ENCODE assay signal across 20 cellular contexts in the genomic region with DNA sequence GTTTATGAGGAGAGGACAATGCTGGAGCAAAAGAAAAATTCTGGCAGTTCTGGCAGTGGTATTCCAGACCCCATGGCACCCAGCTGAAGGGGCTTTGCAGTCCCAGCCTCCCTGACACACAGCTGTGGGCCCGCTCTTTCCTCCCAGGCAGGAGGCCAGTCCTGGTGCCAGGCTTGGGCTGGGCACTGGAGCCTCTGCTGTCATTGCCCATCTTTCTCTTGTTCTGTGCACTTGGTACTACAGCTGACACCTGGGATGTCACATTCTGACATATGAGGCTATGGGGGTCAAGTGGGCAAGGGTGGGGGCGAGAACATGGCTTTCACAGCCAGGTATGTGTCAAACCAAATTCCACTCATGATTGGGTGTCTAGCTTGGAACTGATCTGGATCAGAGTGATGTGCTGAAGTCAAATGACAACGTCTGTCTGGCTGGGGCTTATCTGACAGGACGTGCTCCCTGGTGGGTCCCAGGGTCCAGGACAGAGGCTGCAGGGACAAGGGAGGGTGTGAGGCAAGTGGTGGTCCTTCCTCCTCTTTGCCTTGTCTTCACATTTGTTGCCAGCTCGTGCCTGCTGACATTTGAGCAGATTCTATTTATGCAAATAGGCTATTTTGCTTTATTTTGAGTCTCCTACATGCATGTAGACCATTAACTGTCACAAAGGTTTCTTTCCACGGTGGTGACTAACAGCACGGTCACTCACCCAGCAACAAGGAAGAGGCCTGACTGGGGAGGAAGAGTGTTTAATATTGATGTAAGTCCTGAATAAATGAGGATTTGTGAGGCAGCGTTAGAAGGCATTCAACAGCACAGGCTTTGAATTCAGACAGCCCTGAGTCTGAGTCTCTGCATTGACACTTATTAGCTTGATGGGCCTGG.
A peak's percentile ranks its signal among the peaks of the same experiment; 100 is the strongest.
DNase-seq lines count a peak whose midpoint lies in the region; ATAC-seq and TF ChIP-seq lines count a peak whose summit lies in the region.
"Had no signal": no experiment of that assay in that cellular context is flagged by ENCODE, and none has a peak within 500 bp of the region (broad histone marks: within the 10 kb centered on the region; RNA-seq: fewer than 3 reads in every experiment).

No MANE protein-coding gene starts in this region.

- no peaks in the 10 kb centered on the region for H3K36me3 ChIP-seq in A673 (ENCODE audit: insufficient read depth, low read length, poor library complexity, severe bottlenecking)
- H3K36me3 ChIP-seq: MG63, SJSA1 had no signal

- intact Hi-C loops in A673 (cut with micrococcal nuclease; ENCODE audit: unreplicated experiment), result no loop called here

- ATAC-seq in esophagus mucosa (peak; percentile 17), GM18517 (IDR thresholded peaks at IDR 0.05; ENCODE audit: unreplicated experiment) (no peak), GM21515 (IDR thresholded peaks at IDR 0.05; ENCODE audit: unreplicated experiment) (no peak)

- no peaks in the 10 kb centered on the region for H3K9me3 ChIP-seq in A673 (ENCODE audit: low read depth, low read length, poor library complexity, severe bottlenecking)
- H3K9me3 ChIP-seq: MG63, SJSA1 had no signal

- POLR2A ChIA-PET in A673 (lab: Charles Lee; ENCODE audit: low non-redundant PET), result no interaction called here

- no peak overlapping the region for H3K4me3 ChIP-seq in A673 (ENCODE audit: low read depth, low read length, poor library complexity, severe bottlenecking)
- H3K4me3 ChIP-seq: MG63, SJSA1 had no signal

- TF ChIP-seq CTCF in GM20000 (IDR thresholded peaks at IDR 0.05; ENCODE audit: extremely low read depth, missing control alignments), result no peak
- TF ChIP-seq CTCF in A673 (conservative IDR thresholded peaks at IDR 0.05; ENCODE audit: low read depth, low read length), result no peak

- CTCF ChIA-PET in A673 (lab: Charles Lee), result no interaction called here

- H3K27me3 ChIP-seq in A673 (replicated peaks; ENCODE audit: insufficient read depth, low read depth, low read length, poor library complexity), result no peaks in the 10 kb centered on the region
- H3K27me3 ChIP-seq: MG63, SJSA1 had no signal

- H3K27ac ChIP-seq in A673 (ENCODE audit: low read depth, low read length, poor library complexity, severe bottlenecking), result no peak overlapping the region
- H3K27ac ChIP-seq: RWPE1, SJSA1 had no signal

- DNase-seq in Daoy (ENCODE audit: low read depth) (peak; percentile 4), NCI-H526 (lab: John Stamatoyannopoulos, UW) (peak; percentile 91 to 92), kidney tubule cell (ENCODE audit: low spot score) (peak; percentile 29), GM20000 (ENCODE audit: low spot score) (no peak), A673 (ENCODE audit: low spot score) (no peak)
- DNase-seq: Caco-2; CD4-positive, CD25-positive, alpha-beta regulatory T cell; DMS153; EL; MG63; NCI-H1105 treated with DMSO at 0.1 percent for 48 hours; NCI-H1694 treated with DMSO at 0.1 percent for 48 hours; NCI-H2107; NCI-H345; NCI-H69 had no signal

- no peaks in the 10 kb centered on the region for H3K4me1 ChIP-seq in A673 (ENCODE audit: insufficient read depth, low read length, poor library complexity, severe bottlenecking)
- H3K4me1 ChIP-seq: Caco-2, SJSA1 had no signal

- no TSS peak for BruUV-seq in A673 (replicated peaks; lab: Mats Ljungman, UMichigan)

Comparison
In these comparisons a context has a peak if more than half of its experiments do, and no peak if none do; other contexts are left out.
1. DNase-seq: peak in Daoy (single experiment), NCI-H526 (2 of 2) and kidney tubule cell (single experiment); none in GM20000 (single experiment) and A673 (single experiment).